In genomic region chr1:59077739-59078503, GRCh38 we compare ENCODE assay signal across 13 cellular contexts.
A peak's percentile ranks its signal among the peaks of the same experiment; 100 is the strongest.
DNase-seq lines count a peak whose midpoint lies in the region; ATAC-seq and TF ChIP-seq lines count a peak whose summit lies in the region.
"Had no signal": no experiment of that assay in that cellular context is flagged by ENCODE, and none has a peak within 500 bp of the region (broad histone marks: within the 10 kb centered on the region; RNA-seq: fewer than 3 reads in every experiment).

No MANE protein-coding gene starts in this region.

- H3K4me2 ChIP-seq in Loucy (ENCODE audit: low read depth, low read length, poor library complexity, severe bottlenecking) = peak overlapping the region; percentile 38

- H3K4me1 ChIP-seq in A673 (ENCODE audit: insufficient read depth, low read length, poor library complexity, severe bottlenecking) (peaks cover 17% of the 10 kb centered on the region), Loucy (ENCODE audit: insufficient read depth, low read length, poor library complexity, severe bottlenecking) (peaks cover 13% of the 10 kb centered on the region)

- peaks cover 0 to 2% (median 0%) of the 10 kb centered on the region in 5 experiments for H3K9me3 Mint-ChIP-seq in brain

- H3K4me1 Mint-ChIP-seq in brain = peaks cover 38% of the 10 kb centered on the region

- peaks cover 27% of the 10 kb centered on the region for H3K27me3 Mint-ChIP-seq in brain
- H3K27me3 Mint-ChIP-seq: activated naive CD8-positive, alpha-beta T cell had no signal

- peaks cover 22% of the 10 kb centered on the region for H3K27me3 ChIP-seq in A673 (replicated peaks; ENCODE audit: insufficient read depth, low read depth, low read length, poor library complexity)
- peaks cover 36% of the 10 kb centered on the region for H3K27me3 ChIP-seq in Loucy (ENCODE audit: insufficient read depth, low read length, poor library complexity, severe bottlenecking)
- H3K27me3 ChIP-seq: pancreas had no signal

- H4K20me1 ChIP-seq in Loucy (ENCODE audit: insufficient read depth, low read length, poor library complexity, severe bottlenecking) = no peaks in the 10 kb centered on the region

- ATAC-seq in HG02981 (IDR thresholded peaks at IDR 0.05; ENCODE audit: unreplicated experiment) = no peak

- TF ChIP-seq CTCF in A673 (conservative IDR thresholded peaks at IDR 0.05; ENCODE audit: low read depth, low read length) (no peak), Loucy (conservative IDR thresholded peaks at IDR 0.05; ENCODE audit: low read length) (peak; percentile 35; the same call in 1 of the 2 replicates), brain (conservative IDR thresholded peaks at IDR 0.05) (no peak)

- no peaks in the 10 kb centered on the region for H3F3A ChIP-seq in Loucy (ENCODE audit: low read depth)

- CTCF ChIA-PET in A673 (lab: Charles Lee) = no interaction called here

- no peak overlapping the region for H3K9ac ChIP-seq in Loucy (ENCODE audit: low read depth, low read length, poor library complexity, severe bottlenecking)

- no peaks in the 10 kb centered on the region for H3K79me2 ChIP-seq in Loucy (ENCODE audit: insufficient read depth, low read length)

- H3K4me3 Mint-ChIP-seq in brain = peak overlapping the region in 1 of 5 experiments; percentile 10
- H3K4me3 Mint-ChIP-seq: activated naive CD8-positive, alpha-beta T cell had no signal

- no peak overlapping the region for H3K27ac ChIP-seq in A673 (ENCODE audit: low read depth, low read length, poor library complexity, severe bottlenecking)
- H3K27ac ChIP-seq: epithelial cell of prostate, pancreas had no signal

- DNase-seq in A673 (ENCODE audit: low spot score) (peak; percentile 78), NCI-H2227 treated with DMSO at 0.1 percent for 48 hours (lab: John Stamatoyannopoulos, UW) (peak; percentile 73), NAMALWA (ENCODE audit: low spot score) (no peak), epidermal melanocyte (ENCODE audit: insufficient read length, low spot score) (no peak)
- DNase-seq in stimulated activated CD4-positive, alpha-beta T cell treated with anti-CD3 and anti-CD28 coated beads, Interleukin-1b, Interleukin-23, amount 100 ng/mL, for 48 hours = no peak
- DNase-seq: central memory CD4-positive, alpha-beta T cell; NCI-H446; pancreas had no signal

- H3K9me3 ChIP-seq in A673 (ENCODE audit: low read depth, low read length, poor library complexity, severe bottlenecking) (no peaks in the 10 kb centered on the region), Loucy (ENCODE audit: insufficient read depth, low read depth, low read length) (no peaks in the 10 kb centered on the region)
- H3K9me3 ChIP-seq: pancreas had no signal

- BruUV-seq in A673 (replicated peaks; lab: Mats Ljungman, UMichigan) = no TSS peak

- H2AFZ ChIP-seq in Loucy (ENCODE audit: low read length) = no peak overlapping the region

- POLR2A ChIA-PET in A673 (lab: Charles Lee; ENCODE audit: low non-redundant PET) = no interaction called here

- H3K36me3 ChIP-seq in A673 (ENCODE audit: insufficient read depth, low read length, poor library complexity, severe bottlenecking) (no peaks in the 10 kb centered on the region), Loucy (ENCODE audit: insufficient read depth, low read length) (no peaks in the 10 kb centered on the region)
- H3K36me3 ChIP-seq: pancreas had no signal

- no peak overlapping the region for H3K4me3 ChIP-seq in A673 (ENCODE audit: low read depth, low read length, poor library complexity, severe bottlenecking)
- H3K4me3 ChIP-seq in Loucy (ENCODE audit: low read length, poor library complexity, severe bottlenecking) = no peak overlapping the region
- H3K4me3 ChIP-seq: pancreas had no signal

- H3K36me3 Mint-ChIP-seq in brain = no peaks in the 10 kb centered on the region
- H3K36me3 Mint-ChIP-seq: activated naive CD8-positive, alpha-beta T cell had no signal

- peak overlapping the region in 4 of 5 experiments; percentile 0 to 81 (median 47) for H3K27ac Mint-ChIP-seq in brain
- H3K27ac Mint-ChIP-seq: activated naive CD8-positive, alpha-beta T cell had no signal

- no peaks in the 10 kb centered on the region for H3K9me2 ChIP-seq in Loucy (replicated peaks; ENCODE audit: low read depth, low read length)

- intact Hi-C loops in A673 (cut with micrococcal nuclease; ENCODE audit: unreplicated experiment) = loop anchor here (5.0 to 10.0 kb wide), 2 partner anchors 187 to 296 kb away; partner anchors contain the start of gene JUN

Comparison
In these comparisons a context has a peak if more than half of its experiments do, and no peak if none do; other contexts are left out.
1. DNase-seq: peak in A673 (single experiment) and NCI-H2227 treated with DMSO at 0.1 percent for 48 hours (single experiment); none in NAMALWA (single experiment), epidermal melanocyte (single experiment) and stimulated activated CD4-positive, alpha-beta T cell treated with anti-CD3 and anti-CD28 coated beads, Interleukin-1b, Interleukin-23, amount 100 ng/mL, for 48 hours (single experiment).